1 cellular context compared by ENCODE assay signal in genomic region chr19:49486232-49486631, GRCh38.
TF ChIP-seq lines count a peak whose summit lies in the region.

No MANE protein-coding gene starts in this region.

TF ChIP-seq in HepG2, 621 proteins besides CTCF, POLR2A, EP300 and RAD21:
- TF ChIP-seq HOMEZ (CRISPR knock-in tag; IDR thresholded peaks at IDR 0.05; ENCODE audit: low read depth): no peak
- no peak for TF ChIP-seq RAD51 (IDR thresholded peaks at IDR 0.05; ENCODE audit: borderline replicate concordance)
- TF ChIP-seq RARG (CRISPR knock-in tag; IDR thresholded peaks at IDR 0.05; ENCODE audit: low read depth): no peak
- no peak for TF ChIP-seq ZBTB46 (CRISPR knock-in tag; IDR thresholded peaks at IDR 0.05; ENCODE audit: borderline replicate concordance)
- TF ChIP-seq ZNF576 (CRISPR knock-in tag; IDR thresholded peaks at IDR 0.05): no peak
- TF ChIP-seq PRDM4 (CRISPR knock-in tag; IDR thresholded peaks at IDR 0.05; ENCODE audit: borderline replicate concordance): no peak
- no peak for TF ChIP-seq PHF8 (CRISPR knock-in tag; IDR thresholded peaks at IDR 0.05)
- TF ChIP-seq JDP2 (CRISPR knock-in tag; IDR thresholded peaks at IDR 0.05; ENCODE audit: borderline replicate concordance): no peak
